ENCODE assay signal across 1 cellular context in genomic region chr18:7117390-7118355, GRCh38.
TF ChIP-seq lines count a peak whose summit lies in the region.

LAMA1 (minus strand) TSS chr18:7117797; CDS start chr18:7117720, 77 bp downstream.

TF ChIP-seq in HEK293, 187 proteins besides CTCF, POLR2A, EP300 and RAD21 (continued from another document):
- TF ChIP-seq ZNF133 (tag by site-specific recombination; IDR thresholded peaks at IDR 0.05), result no peak
- no peak for TF ChIP-seq ZNF660 (tag by site-specific recombination; IDR thresholded peaks at IDR 0.05)
- TF ChIP-seq PRDM10 (tag by site-specific recombination; IDR thresholded peaks at IDR 0.05), result no peak
- no peak for TF ChIP-seq ZNF677 (tag by site-specific recombination; IDR thresholded peaks at IDR 0.05)
- no peak for TF ChIP-seq ZNF518A (tag by site-specific recombination; conservative IDR thresholded peaks at IDR 0.05; ENCODE audit: low read depth)
- TF ChIP-seq OSR2 (tag by site-specific recombination; IDR thresholded peaks at IDR 0.05), result no peak
- TF ChIP-seq HOXA7 (CRISPR knock-in tag; IDR thresholded peaks at IDR 0.05; ENCODE audit: borderline replicate concordance), result no peak
- no peak for TF ChIP-seq ZXDB (tag by site-specific recombination; IDR thresholded peaks at IDR 0.05)
- peak; percentile 41; the same call in 1 of the 2 replicates for TF ChIP-seq EGR2 (tag by site-specific recombination; IDR thresholded peaks at IDR 0.05; ENCODE audit: low read depth)
- TF ChIP-seq ZBTB26 (tag by site-specific recombination; optimal IDR thresholded peaks at IDR 0.05), result peak; percentile 80
- no peak for TF ChIP-seq ZNF248 (tag by site-specific recombination; IDR thresholded peaks at IDR 0.05)
- no peak for TF ChIP-seq YY1 (tag by site-specific recombination; IDR thresholded peaks at IDR 0.05)
- no peak for TF ChIP-seq ZFP41 (tag by site-specific recombination; IDR thresholded peaks at IDR 0.05; ENCODE audit: borderline replicate concordance)
- TF ChIP-seq ZNF391 (tag by site-specific recombination; IDR thresholded peaks at IDR 0.05; ENCODE audit: borderline replicate concordance, low read depth), result no peak
- no peak for TF ChIP-seq ZNF830 (tag by site-specific recombination; IDR thresholded peaks at IDR 0.05; ENCODE audit: low read depth)
- peak; percentile 84 for TF ChIP-seq ZFHX2 (tag by site-specific recombination; conservative IDR thresholded peaks at IDR 0.05)
- no peak for TF ChIP-seq SP2 (tag by site-specific recombination; IDR thresholded peaks at IDR 0.05)
- TF ChIP-seq PATZ1 (tag by site-specific recombination; IDR thresholded peaks at IDR 0.05), result peak; percentile 35; the same call in 1 of the 2 replicates
- TF ChIP-seq ZNF140 (tag by site-specific recombination; IDR thresholded peaks at IDR 0.05), result no peak
- no peak for TF ChIP-seq ZNF621 (tag by site-specific recombination; IDR thresholded peaks at IDR 0.05)
- no peak for TF ChIP-seq ZNF692 (tag by site-specific recombination; IDR thresholded peaks at IDR 0.05)
- TF ChIP-seq ZNF280C (tag by site-specific recombination; IDR thresholded peaks at IDR 0.05), result no peak
- no peak for TF ChIP-seq ZNF785 (tag by site-specific recombination; IDR thresholded peaks at IDR 0.05)
- 0 out of 2 replicates have a peak, but pooled peaks have one; percentile 21 for TF ChIP-seq ZFP37 (tag by site-specific recombination; IDR thresholded peaks at IDR 0.05)
- no peak for TF ChIP-seq ZSCAN4 (tag by site-specific recombination; IDR thresholded peaks at IDR 0.05)
- TF ChIP-seq ZNF169 (tag by site-specific recombination; IDR thresholded peaks at IDR 0.05), result no peak
- TF ChIP-seq PBX3 (CRISPR knock-in tag; IDR thresholded peaks at IDR 0.05), result peak; percentile 52; the same call in 1 of the 2 replicates
- TF ChIP-seq ZNF239 (tag by site-specific recombination; IDR thresholded peaks at IDR 0.05), result no peak
- peak; percentile 59 for TF ChIP-seq ZNF341 (tag by site-specific recombination; IDR thresholded peaks at IDR 0.05; ENCODE audit: low read depth)
- no peak for TF ChIP-seq ZIC2 (tag by site-specific recombination; IDR thresholded peaks at IDR 0.05)
- peak; percentile 93 for TF ChIP-seq ZNF335 (tag by site-specific recombination; conservative IDR thresholded peaks at IDR 0.05)
- TF ChIP-seq BCL11B (tag by site-specific recombination; IDR thresholded peaks at IDR 0.05; ENCODE audit: low read depth), result no peak
- no peak for TF ChIP-seq ZNF274 (IDR thresholded peaks at IDR 0.05; ENCODE audit: low read length)
- TF ChIP-seq ZNF274 (tag by site-specific recombination; IDR thresholded peaks at IDR 0.05; ENCODE audit: borderline replicate concordance), result no peak
- peak; percentile 33; the same call in 1 of the 2 replicates for TF ChIP-seq ZNF398 (tag by site-specific recombination; IDR thresholded peaks at IDR 0.05)
- no peak for TF ChIP-seq ZFP69B (tag by site-specific recombination; IDR thresholded peaks at IDR 0.05)
- no peak for TF ChIP-seq ZNF184 (tag by site-specific recombination; IDR thresholded peaks at IDR 0.05)
- no peak for TF ChIP-seq ZEB2 (tag by site-specific recombination; IDR thresholded peaks at IDR 0.05)
- peak; percentile 33; the same call in 1 of the 2 replicates for TF ChIP-seq KLF16 (tag by site-specific recombination; IDR thresholded peaks at IDR 0.05)
